In genomic region chr12:76679778-76680177, GRCh38 we compare ENCODE assay signal across 18 cellular contexts.
"Had no signal": no experiment of that assay in that cellular context is flagged by ENCODE, and none has a peak within 500 bp of the region (broad histone marks: within the 10 kb centered on the region; RNA-seq: fewer than 3 reads in every experiment).

No MANE protein-coding gene starts in this region.

- H3K27ac ChIP-seq: foreskin keratinocyte, left ventricle myocardium inferior, prostate gland, skin epidermis, transverse colon had no signal

- H3K27me3 ChIP-seq: foreskin keratinocyte, transverse colon had no signal

- ATAC-seq: activated CD8-positive, alpha-beta T cell treated with anti-CD3 and anti-CD28 coated beads for 36 hours; foreskin keratinocyte; natural killer cell treated with Interleukin-12 subunit alpha and Interleukin-12 subunit beta and Interleukin-15 and Interleukin-18, amount 100 ng/mL, for 72 hours; right cardiac atrium; stimulated activated naive CD8-positive, alpha-beta T cell treated with anti-CD3 and anti-CD28 coated beads, Interleukin-15, Interleukin-2, amounts not matched to agents 100 U/mL and 50 U/mL, for 24 hours had no signal

- H3K4me1 ChIP-seq: foreskin keratinocyte, prostate gland had no signal

- H3K9me3 ChIP-seq: left ventricle myocardium inferior, prostate gland, transverse colon had no signal

- DNase-seq: activated B cell treated with CpG ODN at 0.5 μM for 24 hours; activated CD4-positive, alpha-beta T cell treated with anti-CD3 and anti-CD28 coated beads for 48 hours; activated CD8-positive, alpha-beta T cell treated with anti-CD3 and anti-CD28 coated beads for 36 hours; activated gamma-delta T cell treated with Interleukin-2 at 50 U/mL for 16 hours; activated T-cell treated with anti-CD3 and anti-CD28 coated beads, Interleukin-2, amount 50 U/mL, for 48 hours; amniotic stem cell; effector CD8-positive, alpha-beta T cell; foreskin keratinocyte; glutamatergic neuron; hypothalamus; kidney; left ventricle myocardium inferior; right cardiac atrium; stimulated activated naive CD8-positive, alpha-beta T cell treated with anti-CD3 and anti-CD28 coated beads, Interleukin-15, Interleukin-2, amounts not matched to agents 100 U/mL and 50 U/mL, for 24 hours; transverse colon had no signal

- H3K36me3 ChIP-seq: left ventricle myocardium inferior, prostate gland, transverse colon had no signal

- H3K4me3 ChIP-seq: left ventricle myocardium inferior, prostate gland, skin epidermis, transverse colon had no signal
